8 cellular contexts compared by ENCODE assay signal in the genomic region with DNA sequence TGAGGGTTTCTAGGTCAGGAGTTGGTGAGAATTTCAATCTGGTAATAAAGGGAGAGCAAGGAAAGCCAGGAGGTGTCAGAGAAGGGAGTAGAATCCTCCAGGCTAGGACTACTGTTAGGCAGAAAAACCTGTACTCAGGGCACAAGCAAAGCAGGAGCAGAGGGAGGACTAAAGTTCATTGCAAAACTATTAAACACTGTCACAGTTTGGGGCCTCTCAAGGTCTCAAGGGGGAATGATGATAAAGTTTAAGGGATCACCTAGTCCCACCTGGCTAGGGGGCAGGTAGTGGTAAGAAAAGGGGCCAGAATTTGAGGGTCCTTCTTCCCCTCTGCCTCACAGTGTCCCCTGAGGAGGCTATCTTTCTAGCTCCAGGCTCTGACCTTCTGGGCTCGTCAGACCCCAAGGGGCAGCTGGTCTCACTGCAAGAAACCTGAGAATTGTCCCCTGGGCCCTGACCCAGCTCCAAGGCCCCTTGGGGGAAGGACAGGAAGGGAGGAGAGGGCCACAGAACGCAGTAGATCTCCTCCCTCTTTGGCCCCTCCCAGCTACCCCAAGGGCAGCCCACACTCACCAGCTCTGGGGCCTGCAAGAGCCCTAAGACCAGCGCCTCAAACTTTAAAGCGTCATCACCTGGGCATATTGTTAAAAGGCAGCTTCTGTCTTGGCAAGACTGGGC. TPM values are rescaled to one million over a fixed set of nuclear protein-coding genes. Genes with fewer than 3 reads are reported as not detected.
DNase-seq lines count a peak whose midpoint lies in the region; ATAC-seq and TF ChIP-seq lines count a peak whose summit lies in the region.

No MANE protein-coding gene starts in this region.

- ATAC-seq in HG03064 (IDR thresholded peaks at IDR 0.05; ENCODE audit: low read depth, unreplicated experiment): peak; percentile 67
- ATAC-seq in naive B cell (ENCODE audit: low read depth in 2 of 2): peak; percentile 29

- peaks cover 32% of the 10 kb centered on the region for H3K36me3 Mint-ChIP-seq in T-helper 2 cell treated with Interferon-gamma antibody and Interleukin-4, amounts not matched to agents 5 μg/mL and 100 μg/mL, for 36 hours (ENCODE audit: low read depth)
- peaks cover 19 to 22% of the 10 kb centered on the region in 2 donors for H3K36me3 Mint-ChIP-seq in naive B cell

- H3K4me3 ChIP-seq in dorsolateral prefrontal cortex: peak overlapping the region; percentile 52 to 92 (median 79)
- H3K4me3 ChIP-seq in SJCRH30: no peak overlapping the region

- no peaks in the 10 kb centered on the region for H3K36me3 ChIP-seq in SJCRH30

- peak overlapping the region; percentile 86 for H3K27ac Mint-ChIP-seq in T-helper 2 cell treated with Interferon-gamma antibody and Interleukin-4, amounts not matched to agents 5 μg/mL and 100 μg/mL, for 36 hours
- peak overlapping the region; percentile 96 to 99 (median 98) for H3K27ac Mint-ChIP-seq in naive B cell

- H3K4me1 Mint-ChIP-seq in T-helper 2 cell treated with Interferon-gamma antibody and Interleukin-4, amounts not matched to agents 5 μg/mL and 100 μg/mL, for 36 hours (ENCODE audit: low read depth): peaks cover 53% of the 10 kb centered on the region
- peaks cover 64 to 81% (median 80%) of the 10 kb centered on the region in 3 donors for H3K4me1 Mint-ChIP-seq in naive B cell

- intact Hi-C loops in dorsolateral prefrontal cortex (cut with DNase I): no loop called here

- peak overlapping the region in 21 of 59 donors; percentile 20 to 83 (median 65) for H3K27ac ChIP-seq in dorsolateral prefrontal cortex
- no peak overlapping the region for H3K27ac ChIP-seq in SJCRH30

- no peaks in the 10 kb centered on the region for H3K9me3 ChIP-seq in SJCRH30 (replicated peaks)

- H3K27me3 Mint-ChIP-seq in T-helper 2 cell treated with Interferon-gamma antibody and Interleukin-4, amounts not matched to agents 5 μg/mL and 100 μg/mL, for 36 hours (ENCODE audit: low read depth): no peaks in the 10 kb centered on the region
- H3K27me3 Mint-ChIP-seq in naive B cell: no peaks in the 10 kb centered on the region

- H3K27me3 ChIP-seq in dorsolateral prefrontal cortex (no peaks in the 10 kb centered on the region), SJCRH30 (peaks cover 4% of the 10 kb centered on the region)

- TF ChIP-seq POLR2A in GM19193 (IDR thresholded peaks at IDR 0.05; ENCODE audit: extremely low read depth, insufficient read depth, insufficient read length): peak; percentile 25

- no peaks in the 10 kb centered on the region for H3K9me3 Mint-ChIP-seq in T-helper 2 cell treated with Interferon-gamma antibody and Interleukin-4, amounts not matched to agents 5 μg/mL and 100 μg/mL, for 36 hours
- no peaks in the 10 kb centered on the region for H3K9me3 Mint-ChIP-seq in naive B cell

- no peak for TF ChIP-seq CTCF in dorsolateral prefrontal cortex (IDR thresholded peaks at IDR 0.05 in 54 of 56, conservative IDR thresholded peaks at IDR 0.05 in 2 of 56; ENCODE audit: low read depth in 1 of 56, partially characterized antibody in 56 of 56)

- DNase-seq in T-helper 2 cell treated with Interferon-gamma antibody and Interleukin-4, amounts not matched to agents 5 μg/mL and 100 μg/mL, for 36 hours (ENCODE audit: low spot score): peak; percentile 50
- no peak for DNase-seq in dorsolateral prefrontal cortex
- DNase-seq in naive B cell: no peak
- DNase-seq in NCI-H69 (lab: John Stamatoyannopoulos, UW): no peak
- no peak for DNase-seq in SK-N-DZ (ENCODE audit: low spot score)
- DNase-seq in SJCRH30: no peak

- H3K4me1 ChIP-seq in SJCRH30: no peaks in the 10 kb centered on the region

- H3K4me3 Mint-ChIP-seq in T-helper 2 cell treated with Interferon-gamma antibody and Interleukin-4, amounts not matched to agents 5 μg/mL and 100 μg/mL, for 36 hours: peak overlapping the region; percentile 83
- H3K4me3 Mint-ChIP-seq in naive B cell: peak overlapping the region; percentile 78 to 96 (median 90)

RNA-seq across cellular contexts. Expression of gene CCDC69, which starts 1.0 kb away (rescaled TPM):
- total RNA-seq in dorsolateral prefrontal cortex: 10 to 100 TPM in 50 of 120 experiments, 1 to 10 TPM in 70; 4.3 to 17.0 (median 9.2) TPM
- 100 to 1,000 TPM in 3 of 6 donors, 10 to 100 TPM in 3; 76.4 to 143 (median 98.1) TPM for polyA plus RNA-seq in naive B cell (ENCODE audit: low read depth in 6 of 6)
- polyA plus RNA-seq in SK-N-DZ (2014; cell fraction: cytosol; rRNA removed): 0.06 TPM in 1 of 2 replicates, not detected in the other
- polyA plus RNA-seq in SK-N-DZ (2014; cell fraction: nucleus; rRNA removed): not detected in 2 replicates
- total RNA-seq in SJCRH30 (2014; rRNA removed; shearing (Covaris generic)): 0.08 and 0.10 TPM in 2 replicates

RNA-seq across cellular contexts. Expression of gene GM2A, which starts 30.1 kb away (rescaled TPM):
- total RNA-seq in dorsolateral prefrontal cortex: 10 to 100 TPM; 25.4 to 82.0 (median 40.5) TPM
- 10 to 100 TPM; 37.6 to 74.5 (median 53.4) TPM for polyA plus RNA-seq in naive B cell (ENCODE audit: low read depth in 6 of 6)
- polyA plus RNA-seq in SK-N-DZ (2014; cell fraction: cytosol; rRNA removed): 7.3 and 11.9 TPM in 2 replicates
- 1.3 and 3.5 TPM in 2 replicates for polyA plus RNA-seq in SK-N-DZ (2014; cell fraction: nucleus; rRNA removed)
- total RNA-seq in SJCRH30 (2014; rRNA removed; shearing (Covaris generic)): 1.7 and 2.0 TPM in 2 replicates
